ENCODE assay signal across 17 cellular contexts in genomic region chr10:1576467-1577259, GRCh38.
DNase-seq lines count a peak whose midpoint lies in the region; ATAC-seq, FAIRE-seq and TF ChIP-seq lines count a peak whose summit lies in the region.
"Had no signal": no experiment of that assay in that cellular context is flagged by ENCODE, and none has a peak within 500 bp of the region (broad histone marks: within the 10 kb centered on the region; RNA-seq: fewer than 3 reads in every experiment).

No MANE protein-coding gene starts in this region.

- ATAC-seq in RWPE2 (ENCODE audit: low read depth), result no peak
- peak; percentile 23 to 54 for ATAC-seq in naive B cell (ENCODE audit: low read depth in 2 of 2)
- ATAC-seq in GM19328 (IDR thresholded peaks at IDR 0.05; ENCODE audit: unreplicated experiment), result no peak

- H3K4me3 ChIP-seq in RWPE2 (ENCODE audit: severe bottlenecking) (no peak overlapping the region), tibial artery (no peak overlapping the region)
- H3K4me3 ChIP-seq: HAP-1 had no signal

- no peaks in the 10 kb centered on the region for H3K9me3 ChIP-seq in RWPE2 (ENCODE audit: severe bottlenecking)
- H3K9me3 ChIP-seq in tibial artery, result no peaks in the 10 kb centered on the region
- H3K9me3 ChIP-seq: BE2C, HAP-1 had no signal

- peak overlapping the region in 5 of 8 donors; percentile 41 to 63 (median 51) for H3K4me3 Mint-ChIP-seq in naive B cell
- H3K4me3 Mint-ChIP-seq: CD8-positive, alpha-beta memory T cell had no signal

- H3K4me1 ChIP-seq in RWPE2 (ENCODE audit: insufficient read depth, poor library complexity, severe bottlenecking) (no peaks in the 10 kb centered on the region), tibial artery (no peaks in the 10 kb centered on the region)
- H3K4me1 ChIP-seq: BE2C, HAP-1 had no signal

- DNase-seq in RWPE2 (ENCODE audit: low spot score) (peak; percentile 9), naive B cell (peak; percentile 55), tibial artery (peak; percentile 11 to 43), D721Med (ENCODE audit: insufficient read length, low spot score) (no peak), foreskin melanocyte (no peak)
- DNase-seq: BE2C; CD8-positive, alpha-beta memory T cell; DMS 273 treated with DMSO at 0.1 percent for 48 hours; NCI-H1417; NCI-H187 treated with DMSO at 0.1 percent for 48 hours; NCI-H345; NCI-H526 treated with DMSO at 0.1 percent for 48 hours; OCI-M1 had no signal

- TF ChIP-seq CTCF in GM12873 (IDR thresholded peaks at IDR 0.05; ENCODE audit: insufficient read depth, low read depth, low read length, missing control alignments) (peak; percentile 10), RWPE2 (IDR thresholded peaks at IDR 0.05; ENCODE audit: poor library complexity, severe bottlenecking) (no peak), tibial artery (IDR thresholded peaks at IDR 0.05) (no peak), D721Med (IDR thresholded peaks at IDR 0.05; ENCODE audit: insufficient read depth, missing control alignments) (no peak)

- H3K27ac Mint-ChIP-seq in naive B cell, result peak overlapping the region in 5 of 6 donors; percentile 83 to 97 (median 92)
- H3K27ac Mint-ChIP-seq: CD8-positive, alpha-beta memory T cell had no signal

- no peak for FAIRE-seq in D721Med (lab: Jason Lieb, UNC)

- intact Hi-C loops in tibial artery (cut with DNase I; ENCODE audit: low total_unique reads), result no loop called here

- no peaks in the 10 kb centered on the region for H3K36me3 ChIP-seq in RWPE2 (ENCODE audit: low read depth)
- H3K36me3 ChIP-seq in tibial artery, result no peaks in the 10 kb centered on the region
- H3K36me3 ChIP-seq: BE2C, HAP-1 had no signal

- peaks cover 65 to 78% (median 70%) of the 10 kb centered on the region in 3 donors for H3K4me1 Mint-ChIP-seq in naive B cell
- H3K4me1 Mint-ChIP-seq: CD8-positive, alpha-beta memory T cell had no signal

- H3K27me3 Mint-ChIP-seq in naive B cell, result peaks cover 17 to 29% (median 20%) of the 10 kb centered on the region in 3 donors

- peaks cover 0 to 3% (median 0%) of the 10 kb centered on the region in 7 donors for H3K9me3 Mint-ChIP-seq in naive B cell
- H3K9me3 Mint-ChIP-seq: CD8-positive, alpha-beta memory T cell had no signal

- H3K36me3 Mint-ChIP-seq in naive B cell, result no peaks in the 10 kb centered on the region
- H3K36me3 Mint-ChIP-seq: CD8-positive, alpha-beta memory T cell had no signal

- no peak overlapping the region for H3K27ac ChIP-seq in RWPE2 (ENCODE audit: poor library complexity, severe bottlenecking)
- no peak overlapping the region for H3K27ac ChIP-seq in tibial artery
- H3K27ac ChIP-seq: HL-60 had no signal

- no peaks in the 10 kb centered on the region for H3K27me3 ChIP-seq in RWPE2 (ENCODE audit: insufficient read depth, poor library complexity, severe bottlenecking)
- peaks cover 0 to 10% of the 10 kb centered on the region in 2 donors for H3K27me3 ChIP-seq in tibial artery
- H3K27me3 ChIP-seq: BE2C had no signal

Comparison
In these comparisons a context has a peak if more than half of its experiments do, and no peak if none do; other contexts are left out.
1. ATAC-seq: peak in naive B cell (2 of 2); none in RWPE2 (single experiment) and GM19328 (single experiment).
2. DNase-seq: peak in RWPE2 (single experiment), naive B cell (single experiment) and tibial artery (2 of 2); none in D721Med (single experiment) and foreskin melanocyte (single experiment).